1 cellular context compared by ENCODE assay signal in the genomic region with DNA sequence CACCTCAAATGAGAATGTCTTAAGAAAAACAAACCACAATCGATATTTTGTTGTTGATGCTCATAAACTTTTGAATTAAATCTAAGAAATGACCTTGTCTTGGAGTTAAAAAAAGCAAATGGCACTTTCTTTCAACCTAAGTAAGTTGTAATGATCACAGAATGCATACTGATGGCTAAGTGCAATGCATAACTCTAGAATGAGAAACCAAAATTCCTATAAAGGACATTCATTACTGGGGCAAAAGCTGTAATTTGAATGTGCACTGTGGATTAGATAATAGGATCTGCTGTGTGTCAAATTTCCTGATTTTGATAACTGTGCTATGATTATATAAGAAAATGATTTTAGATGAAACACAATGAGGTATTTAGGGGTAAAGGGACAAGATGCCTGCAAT.
TF ChIP-seq lines count a peak whose summit lies in the region.

No MANE protein-coding gene starts in this region.

TF ChIP-seq in HEK293, 187 proteins besides CTCF, POLR2A, EP300 and RAD21:
- TF ChIP-seq SP7 (tag by site-specific recombination; IDR thresholded peaks at IDR 0.05), result no peak
- TF ChIP-seq, protein P1, sequence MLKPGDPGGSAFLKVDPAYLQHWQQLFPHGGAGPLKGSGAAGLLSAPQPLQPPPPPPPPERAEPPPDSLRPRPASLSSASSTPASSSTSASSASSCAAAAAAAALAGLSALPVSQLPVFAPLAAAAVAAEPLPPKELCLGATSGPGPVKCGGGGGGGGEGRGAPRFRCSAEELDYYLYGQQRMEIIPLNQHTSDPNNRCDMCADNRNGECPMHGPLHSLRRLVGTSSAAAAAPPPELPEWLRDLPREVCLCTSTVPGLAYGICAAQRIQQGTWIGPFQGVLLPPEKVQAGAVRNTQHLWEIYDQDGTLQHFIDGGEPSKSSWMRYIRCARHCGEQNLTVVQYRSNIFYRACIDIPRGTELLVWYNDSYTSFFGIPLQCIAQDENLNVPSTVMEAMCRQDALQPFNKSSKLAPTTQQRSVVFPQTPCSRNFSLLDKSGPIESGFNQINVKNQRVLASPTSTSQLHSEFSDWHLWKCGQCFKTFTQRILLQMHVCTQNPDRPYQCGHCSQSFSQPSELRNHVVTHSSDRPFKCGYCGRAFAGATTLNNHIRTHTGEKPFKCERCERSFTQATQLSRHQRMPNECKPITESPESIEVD (tag by site-specific recombination; IDR thresholded peaks at IDR 0.05), result peak; percentile 58
